8 cellular contexts compared by ENCODE assay signal in the genomic region with DNA sequence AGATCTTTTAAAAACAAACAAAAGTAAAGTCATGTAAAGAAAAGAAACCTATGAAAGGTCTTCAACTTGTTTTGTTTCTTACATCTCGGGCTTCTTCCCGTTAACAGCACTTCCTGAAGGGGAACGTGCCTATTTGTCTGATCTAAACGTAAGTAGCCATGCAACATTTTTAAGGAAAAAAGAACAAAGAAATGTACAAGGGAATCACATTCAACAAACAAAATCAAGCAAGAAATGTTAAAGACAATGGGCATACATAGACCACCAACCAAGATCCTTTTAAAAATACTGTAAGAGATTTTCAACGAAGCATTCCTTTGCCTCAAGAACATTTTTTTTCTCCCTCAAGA.
A peak's percentile ranks its signal among the peaks of the same experiment; 100 is the strongest.
DNase-seq lines count a peak whose midpoint lies in the region; ATAC-seq and TF ChIP-seq lines count a peak whose summit lies in the region.

No MANE protein-coding gene starts in this region.

- 21% methylated on average over 5 of the region's 5 CpGs for WGBS in smooth muscle cell (ENCODE audit: low lambda C conversion rate)

- H2AFZ ChIP-seq in smooth muscle cell (ENCODE audit: low read depth) = peak overlapping the region; percentile 94

- H3K9ac ChIP-seq in smooth muscle cell (ENCODE audit: low read depth) = peak overlapping the region; percentile 44

- no peaks in the 10 kb centered on the region for H3F3A ChIP-seq in smooth muscle cell (ENCODE audit: low read depth)

- ATAC-seq in GM19438 (IDR thresholded peaks at IDR 0.05; ENCODE audit: low read depth, unreplicated experiment) = peak; percentile 56

- H3K36me3 ChIP-seq in SJSA1 = no peaks in the 10 kb centered on the region
- H3K36me3 ChIP-seq in smooth muscle cell (ENCODE audit: low read depth) = no peaks in the 10 kb centered on the region

- H3K27me3 ChIP-seq in SJSA1 (replicated peaks) = no peaks in the 10 kb centered on the region
- H3K27me3 ChIP-seq in smooth muscle cell (ENCODE audit: low read depth) = no peaks in the 10 kb centered on the region

- H3K4me2 ChIP-seq in smooth muscle cell = peak overlapping the region; percentile 86

- no peak for TF ChIP-seq CTCF in fibroblast of mammary gland (conservative IDR thresholded peaks at IDR 0.05; ENCODE audit: control insufficient read depth, insufficient read depth, low read depth, low read length)
- TF ChIP-seq CTCF in smooth muscle cell (IDR thresholded peaks at IDR 0.05; ENCODE audit: borderline replicate concordance, insufficient read depth, poor library complexity, severe bottlenecking) = no peak

- peaks cover 15% of the 10 kb centered on the region; the same call in 1 of the 2 replicates for H3K4me1 ChIP-seq in SJSA1 (replicated peaks)
- peaks cover 31% of the 10 kb centered on the region for H3K4me1 ChIP-seq in smooth muscle cell (ENCODE audit: low read depth)

- DNase-seq in SJSA1 (ENCODE audit: low read depth in 1 of 2, low spot score in 2 of 2) (peak in 1 of 2 experiments; percentile 78), fibroblast of mammary gland (ENCODE audit: low read depth) (peak; percentile 41), smooth muscle cell (lab: John Stamatoyannopoulos, UW; ENCODE audit: unreplicated experiment) (no peak), GOT3 (lab: John Stamatoyannopoulos, UW) (no peak), Kasumi-1 (lab: John Stamatoyannopoulos, UW) (no peak), activated gamma-delta T cell (lab: John Stamatoyannopoulos, UW) (no peak)
- DNase-seq in activated CD8-positive, alpha-beta memory T cell treated with anti-CD3 and anti-CD28 coated beads, Interleukin-2, amount 50 U/mL, for 4 hours = no peak

- H3K27ac ChIP-seq in SJSA1 (peak overlapping the region; percentile 78), smooth muscle cell (ENCODE audit: low read depth) (no peak overlapping the region)

- no peaks in the 10 kb centered on the region for H4K20me1 ChIP-seq in smooth muscle cell (ENCODE audit: low read depth)

- no peaks in the 10 kb centered on the region for H3K79me2 ChIP-seq in smooth muscle cell (ENCODE audit: low read depth)

- H3K4me3 ChIP-seq in SJSA1 (peak overlapping the region; percentile 32), fibroblast of mammary gland (ENCODE audit: control insufficient read depth, low read depth, low read length) (peak overlapping the region; percentile 28), smooth muscle cell (peak overlapping the region; percentile 50)

- H3K9me3 ChIP-seq in SJSA1 (replicated peaks) = no peaks in the 10 kb centered on the region
- no peaks in the 10 kb centered on the region for H3K9me3 ChIP-seq in smooth muscle cell (replicated peaks; ENCODE audit: low read depth)
